In the genomic region with DNA sequence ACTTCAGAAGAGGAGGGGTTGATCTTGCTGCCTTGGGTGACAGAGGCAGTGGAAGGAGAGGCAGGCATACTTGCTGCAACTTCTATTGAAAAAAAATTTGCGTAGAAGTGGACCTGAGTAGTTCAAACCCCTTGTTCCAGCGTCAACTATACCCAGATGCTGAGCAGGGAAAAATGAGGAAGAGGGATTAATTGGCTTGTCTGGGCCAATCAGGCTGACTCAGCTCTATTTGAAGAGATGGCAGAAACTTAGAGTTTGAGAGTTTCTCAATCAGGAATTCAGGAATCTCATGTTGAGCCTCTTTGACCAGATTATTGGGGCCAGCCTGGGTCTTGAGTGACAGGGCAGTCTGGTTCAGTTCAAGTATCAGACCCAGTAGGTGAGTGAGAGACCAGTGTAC, we compare ENCODE assay signal across 15 cellular contexts. TPM values are rescaled to one million over a fixed set of nuclear protein-coding genes. Genes with fewer than 3 reads are reported as not detected.
A peak's percentile ranks its signal among the peaks of the same experiment; 100 is the strongest.
DNase-seq lines count a peak whose midpoint lies in the region; ATAC-seq, FAIRE-seq and TF ChIP-seq lines count a peak whose summit lies in the region.
"Had no signal": no experiment of that assay in that cellular context is flagged by ENCODE, and none has a peak within 500 bp of the region (broad histone marks: within the 10 kb centered on the region; RNA-seq: fewer than 3 reads in every experiment).

No MANE protein-coding gene starts in this region.

- intact Hi-C loops in CD4-positive, alpha-beta memory T cell (cut with micrococcal nuclease), result no loop called here
- intact Hi-C loops in GM12878 (cut with micrococcal nuclease; ENCODE audit: unreplicated experiment) (no loop called here), mucosa of descending colon (cut with DNase I, micrococcal nuclease) (no loop called here)
- intact Hi-C loops in activated CD4-positive, alpha-beta T cell treated with anti-CD3 and anti-CD28 coated beads, Interleukin-2, amount 10 ng/mL, durations not matched to agents 24 days and 14 days (cut with micrococcal nuclease), result no loop called here

- CTCF ChIA-PET in CD4-positive, alpha-beta memory T cell (lab: Charles Lee; ENCODE audit: partially characterized antibody), result interaction anchor here (0.9 to 8.9 kb wide), 9 partner anchors 10 to 144 kb away, joined by 3 to 63 read pairs (median 3); no protein-coding TSS in a partner anchor
- CTCF ChIA-PET in GM12878 (lab: Yijun Ruan, JAX), result interaction anchor here (1.7 to 2.7 kb wide), 3 partner anchors 10 to 45 kb away, joined by 3 to 17 read pairs (median 7); no protein-coding TSS in a partner anchor

- H3K27me3 Mint-ChIP-seq in CD4-positive, alpha-beta memory T cell, result no peaks in the 10 kb centered on the region
- H3K27me3 Mint-ChIP-seq in neural crest cell (ENCODE audit: low read depth), result no peaks in the 10 kb centered on the region
- H3K27me3 Mint-ChIP-seq in activated CD4-positive, alpha-beta T cell treated with anti-CD3 and anti-CD28 coated beads, Interleukin-2, amount 10 ng/mL, durations not matched to agents 24 days and 14 days, result no peaks in the 10 kb centered on the region

- peaks cover 11 to 39% (median 28%) of the 10 kb centered on the region in 4 donors for H3K4me1 Mint-ChIP-seq in CD4-positive, alpha-beta memory T cell
- peaks cover 4% of the 10 kb centered on the region for H3K4me1 Mint-ChIP-seq in neural crest cell
- peaks cover 18% of the 10 kb centered on the region for H3K4me1 Mint-ChIP-seq in activated CD4-positive, alpha-beta T cell treated with anti-CD3 and anti-CD28 coated beads, Interleukin-2, amount 10 ng/mL, durations not matched to agents 24 days and 14 days

- no peak for TF ChIP-seq POLR2A in GM12878 (IDR thresholded peaks at IDR 0.05; ENCODE audit: low read depth, low read length)

- POLR2A ChIA-PET in CD4-positive, alpha-beta memory T cell (lab: Charles Lee; ENCODE audit: partially characterized antibody), result interaction anchor here (1.3 kb wide), 1 partner anchor 17 kb away, joined by 3 read pairs; a partner anchor contains a TSS
- POLR2A ChIA-PET in GM12878 (lab: Charles Lee), result interaction anchor here (1.2 kb wide), 1 partner anchor 44 kb away, joined by 4 read pairs; no protein-coding TSS in a partner anchor

- no peaks in the 10 kb centered on the region for H3K9me3 Mint-ChIP-seq in CD4-positive, alpha-beta memory T cell
- H3K9me3 Mint-ChIP-seq in neural crest cell, result no peaks in the 10 kb centered on the region
- peaks cover 4% of the 10 kb centered on the region for H3K9me3 Mint-ChIP-seq in activated CD4-positive, alpha-beta T cell treated with anti-CD3 and anti-CD28 coated beads, Interleukin-2, amount 10 ng/mL, durations not matched to agents 24 days and 14 days

- no peak overlapping the region for H3K4me2 ChIP-seq in GM12878 (ENCODE audit: control insufficient read depth, insufficient read depth)

- no peak for TF ChIP-seq RAD21 in GM12878 (IDR thresholded peaks at IDR 0.05; ENCODE audit: insufficient read depth, low read depth, low read length)

- H3K4me3 ChIP-seq in CD4-positive, alpha-beta memory T cell (ENCODE audit: low read length in 2 of 2), result no peak overlapping the region
- no peak overlapping the region for H3K4me3 ChIP-seq in GM12878
- no peak overlapping the region for H3K4me3 ChIP-seq in mucosa of descending colon
- H3K4me3 ChIP-seq: lung had no signal

- no TSS peak for BruUV-seq in GM12878 (replicated peaks; lab: Mats Ljungman, UMichigan)

- DNase-seq in CD4-positive, alpha-beta memory T cell, result no peak
- DNase-seq in KBM-7, result peak; percentile 39
- DNase-seq in GM12878 (ENCODE audit: low read depth, low spot score), result no peak
- no peak for DNase-seq in neural crest cell (ENCODE audit: low read depth, low spot score)
- no peak for DNase-seq in activated CD4-positive, alpha-beta T cell treated with anti-CD3 and anti-CD28 coated beads, Interleukin-2, amount 10 ng/mL, durations not matched to agents 24 days and 14 days
- DNase-seq in mucosa of descending colon, result no peak
- DNase-seq: activated effector memory CD4-positive, alpha-beta T cell treated with anti-CD3 and anti-CD28 coated beads, Interleukin-2, amount 50 U/mL, for 16 hours; central memory CD4-positive, alpha-beta T cell; KG1; NCI-H2029 treated with DMSO at 0.1 percent for 48 hours; NCI-H69; SHP77 treated with DMSO at 0.1 percent for 48 hours had no signal

- H3K9ac ChIP-seq in GM12878 (ENCODE audit: control insufficient read depth, insufficient read depth, low read length), result no peak overlapping the region

- H3K4me1 ChIP-seq in CD4-positive, alpha-beta memory T cell (ENCODE audit: insufficient read depth, low read length), result peaks cover 5% of the 10 kb centered on the region
- H3K4me1 ChIP-seq in GM12878 (ENCODE audit: control insufficient read depth, insufficient read depth, low read length), result peaks cover 13% of the 10 kb centered on the region
- H3K4me1 ChIP-seq in mucosa of descending colon (ENCODE audit: low read depth), result peaks cover 3% of the 10 kb centered on the region

- no peak overlapping the region for H2AFZ ChIP-seq in GM12878 (ENCODE audit: control insufficient read depth, low read depth, low read length)

- 93% methylated on average over 2 of the region's 2 CpGs for WGBS in GM12878 (ENCODE audit: insufficient coverage, insufficient replicate concordance, low lambda C conversion rate, missing lambda C conversion rate)

- no peaks in the 10 kb centered on the region for H3K27me3 ChIP-seq in CD4-positive, alpha-beta memory T cell (ENCODE audit: insufficient read depth, low read length)
- no peaks in the 10 kb centered on the region for H3K27me3 ChIP-seq in GM12878 (replicated peaks in 1 of 2; ENCODE audit: control insufficient read depth in 2 of 2, insufficient read depth in 2 of 2, low read length in 1 of 2)

- no peak overlapping the region for H3K27ac ChIP-seq in CD4-positive, alpha-beta memory T cell (ENCODE audit: low read depth, low read length)
- 0 out of 2 replicates have a peak overlapping the region, but pooled peaks have one; percentile 19 for H3K27ac ChIP-seq in GM12878 (ENCODE audit: control insufficient read depth, insufficient read depth)

- RAD21 ChIA-PET in GM12878 (lab: Charles Lee; ENCODE audit: unreplicated experiment), result interaction anchor here (0.6 to 1.7 kb wide), 3 partner anchors 9 to 45 kb away, joined by 3 to 8 read pairs (median 4); no protein-coding TSS in a partner anchor

- in situ Hi-C loops in KBM-7 (cut with MboI; ENCODE audit: low pct_unique_long_range_greater_than_20kb, low sequenced_read_pairs), result no loop called here
- in situ Hi-C loops in GM12878 (cut with MboI), result no loop called here

- H3K36me3 Mint-ChIP-seq in CD4-positive, alpha-beta memory T cell, result peaks cover 23 to 51% of the 10 kb centered on the region in 2 donors
- peaks cover 13% of the 10 kb centered on the region for H3K36me3 Mint-ChIP-seq in neural crest cell (ENCODE audit: low read depth)
- peaks cover 48% of the 10 kb centered on the region for H3K36me3 Mint-ChIP-seq in activated CD4-positive, alpha-beta T cell treated with anti-CD3 and anti-CD28 coated beads, Interleukin-2, amount 10 ng/mL, durations not matched to agents 24 days and 14 days (ENCODE audit: low read depth)

- no peak overlapping the region for H3K4me3 Mint-ChIP-seq in CD4-positive, alpha-beta memory T cell
- H3K4me3 Mint-ChIP-seq in neural crest cell, result no peak overlapping the region
- no peak overlapping the region for H3K4me3 Mint-ChIP-seq in activated CD4-positive, alpha-beta T cell treated with anti-CD3 and anti-CD28 coated beads, Interleukin-2, amount 10 ng/mL, durations not matched to agents 24 days and 14 days

- SMC1A ChIA-PET in GM12878 (lab: Charles Lee; ENCODE audit: uncharacterized antibody, unreplicated experiment), result interaction anchor here (1.0 to 3.3 kb wide), 4 partner anchors 8 to 46 kb away, joined by 3 to 16 read pairs (median 5); no protein-coding TSS in a partner anchor

- H3K9me3 ChIP-seq in CD4-positive, alpha-beta memory T cell (ENCODE audit: control insufficient read depth in 1 of 2, low read length in 2 of 2), result no peaks in the 10 kb centered on the region
- no peaks in the 10 kb centered on the region for H3K9me3 ChIP-seq in GM12878 (replicated peaks; ENCODE audit: control insufficient read depth, insufficient read depth, low read length)
- H3K9me3 ChIP-seq in mucosa of descending colon, result no peaks in the 10 kb centered on the region

- H3K79me2 ChIP-seq in GM12878 (ENCODE audit: control insufficient read depth, insufficient read depth, low read length), result peaks cover 21% of the 10 kb centered on the region

- no peak for ATAC-seq in GM12878
- no peak for ATAC-seq in HG03280 (IDR thresholded peaks at IDR 0.05; ENCODE audit: unreplicated experiment)
- no peak for ATAC-seq in mucosa of descending colon
- ATAC-seq: activated CD4-positive, CD25-positive, alpha-beta regulatory T cell treated with anti-CD3 and anti-CD28 coated beads, Interleukin-2, amount 50 U/mL, for 24 hours had no signal

- peak overlapping the region; percentile 4 to 85 (median 71) for H3K27ac Mint-ChIP-seq in CD4-positive, alpha-beta memory T cell
- H3K27ac Mint-ChIP-seq in neural crest cell (ENCODE audit: unreplicated experiment), result peak overlapping the region; percentile 47
- H3K27ac Mint-ChIP-seq in activated CD4-positive, alpha-beta T cell treated with anti-CD3 and anti-CD28 coated beads, Interleukin-2, amount 10 ng/mL, durations not matched to agents 24 days and 14 days, result no peak overlapping the region

- no peak for FAIRE-seq in GM12878 (lab: Jason Lieb, UNC)

- no peak for TF ChIP-seq CTCF in GM12878 (IDR thresholded peaks at IDR 0.05 in 2 of 3, conservative IDR thresholded peaks at IDR 0.05 in 1 of 3; ENCODE audit: control insufficient read depth in 2 of 3, extremely low read depth in 1 of 3, insufficient read depth in 1 of 3, low read depth in 3 of 3, low read length in 3 of 3)
- no peak for TF ChIP-seq CTCF in neural crest cell (conservative IDR thresholded peaks at IDR 0.05)
- TF ChIP-seq CTCF in mucosa of descending colon (IDR thresholded peaks at IDR 0.05), result no peak

- no peak for TF ChIP-seq EP300 in GM12878 (IDR thresholded peaks at IDR 0.05; ENCODE audit: borderline replicate concordance in 1 of 2, control insufficient read depth in 1 of 2, low read depth in 2 of 2, low read length in 2 of 2)

- peaks cover 24% of the 10 kb centered on the region for H3K36me3 ChIP-seq in CD4-positive, alpha-beta memory T cell (ENCODE audit: insufficient read depth, low read length)
- peaks cover 7 to 16% of the 10 kb centered on the region in 2 experiments for H3K36me3 ChIP-seq in GM12878 (ENCODE audit: control insufficient read depth in 2 of 2, insufficient read depth in 2 of 2, low read length in 1 of 2)
- H3K36me3 ChIP-seq in mucosa of descending colon (ENCODE audit: low read depth), result no peaks in the 10 kb centered on the region

- H4K20me1 ChIP-seq in GM12878 (ENCODE audit: control insufficient read depth, insufficient read depth), result no peaks in the 10 kb centered on the region

RNA-seq across cellular contexts. Expression of a gene that starts 17.6 kb away (rescaled TPM):
- 100 to 1,000 TPM; 142 to 146 TPM for total RNA-seq in CD4-positive, alpha-beta memory T cell
- polyA plus RNA-seq in CD4-positive, alpha-beta memory T cell, result 10 to 100 TPM; 31.1 to 54.2 TPM
- total RNA-seq in GM12878 (2013; cell fraction: nucleolus; rRNA removed), result 135 and 156 TPM in 2 replicates
- total RNA-seq in GM12878 (2014; rRNA removed) (31.8 and 37.6 TPM in 2 replicates), GM12878 (2014; rRNA removed; fragmentation: Illumina TruSeq; extraction: Trizol) (31.9 and 33.7 TPM in 2 replicates), GM12878 (2021) (42.9 and 49.0 TPM in 2 replicates), neural crest cell (130 and 138 TPM in 2 replicates), mucosa of descending colon (100 to 1,000 TPM in 1 of 3 donors, 10 to 100 TPM in 2; 62.2 to 134 (median 63.0) TPM)
- polyA plus RNA-seq in GM12878 (2011; ENCODE audit: low read depth), result 30.2 TPM
- polyA plus RNA-seq in GM12878 (2011; rRNA removed) (40.3 and 60.0 TPM in 2 replicates), GM12878 (2014; fragmentation: Illumina TruSeq; extraction: Trizol) (52.4 and 59.7 TPM in 2 replicates), GM12878 (2014; fragmentation: Nextera tagmentation; extraction: Ambion mirVana) (10 to 100 TPM; 12.7 to 16.4 TPM), GM12878 (2014; rRNA removed) (30.2 and 34.3 TPM in 2 replicates), GM12878 (2016; fragmentation: Nextera tagmentation; extraction: Ambion mirVana) (10 to 100 TPM; 52.6 to 53.4 TPM)
- 39.7 and 54.1 TPM in 2 replicates for polyA plus RNA-seq in GM12878 (2011; cell fraction: cytosol; rRNA removed)
- polyA plus RNA-seq in GM12878 (2011; cell fraction: nucleus; rRNA removed), result 126 and 159 TPM in 2 replicates
- polyA plus RNA-seq in GM12878 (2012), result 40.4 and 44.5 TPM in 2 replicates
- polyA minus RNA-seq in GM12878 (2011; rRNA and poly(A)+ RNA removed), result 40.6 and 41.8 TPM in 2 replicates
- polyA minus RNA-seq in GM12878 (2011; cell fraction: cytosol; rRNA and poly(A)+ RNA removed), result 9.0 and 22.5 TPM in 2 replicates
- 33.4 and 39.4 TPM in 2 replicates for polyA minus RNA-seq in GM12878 (2011; cell fraction: nucleus; rRNA and poly(A)+ RNA removed)
- 108 and 109 TPM in 2 replicates for total RNA-seq in activated CD4-positive, alpha-beta T cell treated with anti-CD3 and anti-CD28 coated beads, Interleukin-2, amount 10 ng/mL, durations not matched to agents 24 days and 14 days

RNA-seq across cellular contexts. Expression of a gene that starts 19.3 kb away (rescaled TPM):
- total RNA-seq in CD4-positive, alpha-beta memory T cell, result 1 to 10 TPM; 5.4 to 6.5 TPM
- polyA plus RNA-seq in CD4-positive, alpha-beta memory T cell, result under 1 TPM in 1 of 2 donors, not detected in 1; 0.13 TPM
- total RNA-seq in GM12878 (2013; cell fraction: nucleolus; rRNA removed), result 5.0 and 6.2 TPM in 2 replicates
- total RNA-seq in GM12878 (2014; rRNA removed) (0.98 and 1.6 TPM in 2 replicates), GM12878 (2014; rRNA removed; fragmentation: Illumina TruSeq; extraction: Trizol) (0.83 and 1.2 TPM in 2 replicates), GM12878 (2021) (2.8 and 3.2 TPM in 2 replicates), neural crest cell (23.3 and 24.1 TPM in 2 replicates), mucosa of descending colon (100 to 1,000 TPM in 2 of 3 donors, 10 to 100 TPM in 1; 76.8 to 177 (median 147) TPM)
- 1.6 TPM for polyA plus RNA-seq in GM12878 (2011; ENCODE audit: low read depth)
- polyA plus RNA-seq in GM12878 (2011; rRNA removed) (0.82 and 1.7 TPM in 2 replicates), GM12878 (2014; fragmentation: Illumina TruSeq; extraction: Trizol) (1.2 and 2.2 TPM in 2 replicates), GM12878 (2014; fragmentation: Nextera tagmentation; extraction: Ambion mirVana) (under 1 TPM; 0.13 to 0.38 TPM), GM12878 (2014; rRNA removed) (2.9 and 3.6 TPM in 2 replicates), GM12878 (2016; fragmentation: Nextera tagmentation; extraction: Ambion mirVana) (1 to 10 TPM in 1 of 2 experiments, under 1 TPM in 1; 0.95 to 1.3 TPM)
- 1.4 and 2.0 TPM in 2 replicates for polyA plus RNA-seq in GM12878 (2011; cell fraction: cytosol; rRNA removed)
- polyA plus RNA-seq in GM12878 (2011; cell fraction: nucleus; rRNA removed), result 10.8 and 13.1 TPM in 2 replicates
- 1.9 and 2.3 TPM in 2 replicates for polyA plus RNA-seq in GM12878 (2012)
- 1.8 and 2.2 TPM in 2 replicates for polyA minus RNA-seq in GM12878 (2011; rRNA and poly(A)+ RNA removed)
- polyA minus RNA-seq in GM12878 (2011; cell fraction: cytosol; rRNA and poly(A)+ RNA removed), result 1.6 and 2.1 TPM in 2 replicates
- 3.0 and 6.3 TPM in 2 replicates for polyA minus RNA-seq in GM12878 (2011; cell fraction: nucleus; rRNA and poly(A)+ RNA removed)
- total RNA-seq in activated CD4-positive, alpha-beta T cell treated with anti-CD3 and anti-CD28 coated beads, Interleukin-2, amount 10 ng/mL, durations not matched to agents 24 days and 14 days, result 11.5 and 11.9 TPM in 2 replicates

RNA-seq across cellular contexts. Expression of a gene that starts 36.2 kb away (rescaled TPM):
- total RNA-seq in CD4-positive, alpha-beta memory T cell, result 100 to 1,000 TPM; 130 to 133 TPM
- polyA plus RNA-seq in CD4-positive, alpha-beta memory T cell, result 1 to 10 TPM; 6.0 to 8.3 TPM
- total RNA-seq in GM12878 (2013; cell fraction: nucleolus; rRNA removed), result 146 and 147 TPM in 2 replicates
- total RNA-seq in GM12878 (2014; rRNA removed) (56.3 and 57.6 TPM in 2 replicates), GM12878 (2014; rRNA removed; fragmentation: Illumina TruSeq; extraction: Trizol) (56.4 and 56.5 TPM in 2 replicates), GM12878 (2021) (47.8 and 50.6 TPM in 2 replicates), neural crest cell (147 and 153 TPM in 2 replicates), mucosa of descending colon (10 to 100 TPM; 83.7 to 100.0 (median 85.3) TPM)
- polyA plus RNA-seq in GM12878 (2011; ENCODE audit: low read depth), result 38.1 TPM
- polyA plus RNA-seq in GM12878 (2011; rRNA removed) (80.9 and 101 TPM in 2 replicates), GM12878 (2014; fragmentation: Illumina TruSeq; extraction: Trizol) (95.2 and 110 TPM in 2 replicates), GM12878 (2014; fragmentation: Nextera tagmentation; extraction: Ambion mirVana) (10 to 100 TPM; 11.1 to 18.0 TPM), GM12878 (2014; rRNA removed) (52.0 and 53.1 TPM in 2 replicates), GM12878 (2016; fragmentation: Nextera tagmentation; extraction: Ambion mirVana) (1 to 10 TPM; 6.1 to 9.5 TPM)
- 34.6 and 35.7 TPM in 2 replicates for polyA plus RNA-seq in GM12878 (2011; cell fraction: cytosol; rRNA removed)
- 220 and 227 TPM in 2 replicates for polyA plus RNA-seq in GM12878 (2011; cell fraction: nucleus; rRNA removed)
- 45.9 and 51.6 TPM in 2 replicates for polyA plus RNA-seq in GM12878 (2012)
- polyA minus RNA-seq in GM12878 (2011; rRNA and poly(A)+ RNA removed), result 33.0 and 40.5 TPM in 2 replicates
- polyA minus RNA-seq in GM12878 (2011; cell fraction: cytosol; rRNA and poly(A)+ RNA removed), result 16.6 and 20.3 TPM in 2 replicates
- 30.2 and 34.7 TPM in 2 replicates for polyA minus RNA-seq in GM12878 (2011; cell fraction: nucleus; rRNA and poly(A)+ RNA removed)
- 92.7 and 98.5 TPM in 2 replicates for total RNA-seq in activated CD4-positive, alpha-beta T cell treated with anti-CD3 and anti-CD28 coated beads, Interleukin-2, amount 10 ng/mL, durations not matched to agents 24 days and 14 days

RNA-seq across cellular contexts. Expression of a gene that starts 57.6 kb away (rescaled TPM):
- 10 to 100 TPM; 14.8 to 15.1 TPM for total RNA-seq in CD4-positive, alpha-beta memory T cell
- polyA plus RNA-seq in CD4-positive, alpha-beta memory T cell, result 10 to 100 TPM in 1 of 2 donors, 1 to 10 TPM in 1; 5.7 to 12.3 TPM
- total RNA-seq in GM12878 (2013; cell fraction: nucleolus; rRNA removed), result 5.0 TPM in 2 replicates
- total RNA-seq in GM12878 (2014; rRNA removed), result 0.49 and 1.0 TPM in 2 replicates
- 0.31 and 0.37 TPM in 2 replicates for total RNA-seq in GM12878 (2014; rRNA removed; fragmentation: Illumina TruSeq; extraction: Trizol)
- 3.4 and 3.6 TPM in 2 replicates for total RNA-seq in GM12878 (2021)
- 0.85 TPM for polyA plus RNA-seq in GM12878 (2011; ENCODE audit: low read depth)
- 0.17 and 0.41 TPM in 2 replicates for polyA plus RNA-seq in GM12878 (2011; rRNA removed)
- polyA plus RNA-seq in GM12878 (2011; cell fraction: cytosol; rRNA removed), result 0.67 and 1.2 TPM in 2 replicates
- polyA plus RNA-seq in GM12878 (2011; cell fraction: nucleus; rRNA removed), result 5.1 and 5.9 TPM in 2 replicates
- 2.0 and 3.6 TPM in 2 replicates for polyA plus RNA-seq in GM12878 (2012)
- 0.44 and 1.8 TPM in 2 replicates for polyA plus RNA-seq in GM12878 (2014; fragmentation: Illumina TruSeq; extraction: Trizol)
- under 1 TPM; 0.10 to 0.33 TPM for polyA plus RNA-seq in GM12878 (2014; fragmentation: Nextera tagmentation; extraction: Ambion mirVana)
- polyA plus RNA-seq in GM12878 (2014; rRNA removed), result 0.87 and 1.2 TPM in 2 replicates
- polyA plus RNA-seq in GM12878 (2016; fragmentation: Nextera tagmentation; extraction: Ambion mirVana), result 1 to 10 TPM; 1.8 to 2.6 TPM
- polyA minus RNA-seq in GM12878 (2011; rRNA and poly(A)+ RNA removed), result 1.0 and 1.4 TPM in 2 replicates
- polyA minus RNA-seq in GM12878 (2011; cell fraction: cytosol; rRNA and poly(A)+ RNA removed), result 2.1 TPM in 2 replicates
- polyA minus RNA-seq in GM12878 (2011; cell fraction: nucleus; rRNA and poly(A)+ RNA removed), result 3.1 and 6.0 TPM in 2 replicates
- 2.5 and 2.8 TPM in 2 replicates for total RNA-seq in neural crest cell
- 7.9 and 8.2 TPM in 2 replicates for total RNA-seq in activated CD4-positive, alpha-beta T cell treated with anti-CD3 and anti-CD28 coated beads, Interleukin-2, amount 10 ng/mL, durations not matched to agents 24 days and 14 days
- total RNA-seq in mucosa of descending colon, result 10 to 100 TPM in 2 of 3 donors, 1 to 10 TPM in 1; 9.3 to 15.0 (median 14.8) TPM
